In the genomic region with DNA sequence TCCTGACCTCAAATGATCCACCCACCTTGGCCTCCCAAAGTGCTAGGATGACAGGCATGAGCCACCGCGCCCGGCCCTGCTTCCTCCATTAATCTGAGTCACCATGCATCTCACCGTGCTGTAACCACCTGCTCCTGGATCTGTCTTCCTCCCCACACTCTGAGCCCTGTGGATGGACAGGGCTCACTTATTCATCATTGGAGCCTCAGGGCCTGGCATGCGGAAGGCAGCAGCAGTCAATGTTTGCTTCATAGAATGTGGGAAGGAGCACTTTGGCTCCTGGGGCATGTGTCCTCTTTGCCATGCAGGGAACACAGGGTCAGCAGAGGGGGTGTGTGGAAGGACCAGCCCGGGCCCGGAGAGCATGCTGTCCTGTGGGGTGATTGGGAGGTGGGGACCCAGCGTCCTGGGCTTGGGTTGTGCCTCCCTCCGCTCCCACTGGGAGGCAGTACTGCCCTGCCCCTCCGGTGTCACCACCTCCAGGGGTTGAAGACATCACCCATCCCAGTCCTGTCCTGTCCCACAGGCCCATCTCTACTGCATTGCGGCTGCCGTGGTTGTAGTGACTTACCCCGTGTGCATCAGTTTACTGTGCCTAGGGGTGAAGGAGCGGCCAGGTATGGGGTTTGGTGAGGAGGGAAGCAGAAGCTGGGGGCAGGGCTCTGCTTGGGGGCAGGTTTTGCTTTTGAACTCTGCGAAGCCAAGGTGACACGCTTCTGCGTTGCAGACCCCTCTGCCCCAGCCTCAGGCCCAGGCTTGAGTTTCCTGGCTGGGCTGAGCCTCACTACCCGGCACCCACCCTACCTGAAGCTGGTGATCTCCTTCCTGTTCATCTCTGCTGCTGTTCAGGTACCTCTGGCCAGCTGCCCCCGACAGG, we compare ENCODE assay signal across 10 cellular contexts. TPM values are rescaled to one million over a fixed set of nuclear protein-coding genes. Genes with fewer than 3 reads are reported as not detected.
A peak's percentile ranks its signal among the peaks of the same experiment; 100 is the strongest.
DNase-seq lines count a peak whose midpoint lies in the region; ATAC-seq and TF ChIP-seq lines count a peak whose summit lies in the region.
"Had no signal": no experiment of that assay in that cellular context is flagged by ENCODE, and none has a peak within 500 bp of the region (broad histone marks: within the 10 kb centered on the region; RNA-seq: fewer than 3 reads in every experiment).

No MANE protein-coding gene starts in this region.

- ATAC-seq in activated T-cell treated with anti-CD3 and anti-CD28 coated beads, Interleukin-2, amount 50 U/mL, for 4 hours: peak; percentile 46
- ATAC-seq in esophagus mucosa: peak; percentile 91
- peak; percentile 63 for ATAC-seq in stimulated activated naive CD8-positive, alpha-beta T cell treated with anti-CD3 and anti-CD28 coated beads, Interleukin-15, Interleukin-2, amounts not matched to agents 100 U/mL and 50 U/mL, for 24 hours
- no peak for ATAC-seq in HG03469 (IDR thresholded peaks at IDR 0.05; ENCODE audit: unreplicated experiment)

- H3K36me3 Mint-ChIP-seq in activated T-cell treated with anti-CD3 and anti-CD28 coated beads, Interleukin-2, amount 50 U/mL, for 4 hours (ENCODE audit: insufficient read depth): peaks cover 16% of the 10 kb centered on the region

- no peak overlapping the region for H3K4me3 ChIP-seq in Peyer's patch
- H3K4me3 ChIP-seq: vagina had no signal

- H3K4me1 Mint-ChIP-seq in activated T-cell treated with anti-CD3 and anti-CD28 coated beads, Interleukin-2, amount 50 U/mL, for 4 hours (ENCODE audit: low read depth): no peaks in the 10 kb centered on the region

- H3K4me1 ChIP-seq in Peyer's patch: no peaks in the 10 kb centered on the region
- H3K4me1 ChIP-seq: vagina had no signal

- H3K9me3 Mint-ChIP-seq in activated T-cell treated with anti-CD3 and anti-CD28 coated beads, Interleukin-2, amount 50 U/mL, for 4 hours: no peaks in the 10 kb centered on the region

- no peak overlapping the region for H3K27ac ChIP-seq in Peyer's patch
- H3K27ac ChIP-seq: vagina had no signal

- H3K4me3 Mint-ChIP-seq in activated T-cell treated with anti-CD3 and anti-CD28 coated beads, Interleukin-2, amount 50 U/mL, for 4 hours: no peak overlapping the region

- H3K27me3 Mint-ChIP-seq in activated T-cell treated with anti-CD3 and anti-CD28 coated beads, Interleukin-2, amount 50 U/mL, for 4 hours (ENCODE audit: low read depth): no peaks in the 10 kb centered on the region

- no peaks in the 10 kb centered on the region for H3K9me3 ChIP-seq in Peyer's patch
- H3K9me3 ChIP-seq: vagina had no signal

- no peak for TF ChIP-seq POLR2A in Peyer's patch (IDR thresholded peaks at IDR 0.05)

- H3K27me3 ChIP-seq in Peyer's patch: no peaks in the 10 kb centered on the region
- H3K27me3 ChIP-seq: vagina had no signal

- peak in 4 of 6 experiments; percentile 24 to 70 (median 66) for TF ChIP-seq CTCF in Peyer's patch (IDR thresholded peaks at IDR 0.05)

- DNase-seq in activated T-cell treated with anti-CD3 and anti-CD28 coated beads, Interleukin-2, amount 50 U/mL, for 4 hours: no peak
- DNase-seq in activated T-cell treated with anti-CD3 and anti-CD28 coated beads for 4 hours: no peak
- DNase-seq in Peyer's patch: peak in 2 of 3 donors; percentile 66 to 75
- peak; percentile 38 for DNase-seq in stimulated activated naive CD8-positive, alpha-beta T cell treated with anti-CD3 and anti-CD28 coated beads, Interleukin-15, Interleukin-2, amounts not matched to agents 100 U/mL and 50 U/mL, for 24 hours
- no peak for DNase-seq in NCI-H146 (lab: John Stamatoyannopoulos, UW)
- no peak for DNase-seq in T1000 (lab: John Stamatoyannopoulos, UW)
- DNase-seq: DMS79 had no signal

- H3K36me3 ChIP-seq in Peyer's patch: peaks cover 0 to 7% (median 0%) of the 10 kb centered on the region in 3 donors

RNA-seq across cellular contexts. Expression of gene MFSD2B, which starts 11.5 kb away (rescaled TPM):
- total RNA-seq in activated T-cell treated with anti-CD3 and anti-CD28 coated beads, Interleukin-2, amount 50 U/mL, for 4 hours: under 1 TPM in 1 of 3 donors, not detected in 2; 0.13 TPM
- total RNA-seq in Peyer's patch (not detected), esophagus mucosa (not detected)
- total RNA-seq: vagina had no signal

RNA-seq across cellular contexts. Expression of gene WDCP, which starts 25.8 kb away (rescaled TPM):
- 10 to 100 TPM; 22.5 to 26.9 (median 25.5) TPM for total RNA-seq in activated T-cell treated with anti-CD3 and anti-CD28 coated beads, Interleukin-2, amount 50 U/mL, for 4 hours
- 1 to 10 TPM; 3.3 to 5.8 (median 3.7) TPM for total RNA-seq in Peyer's patch
- total RNA-seq in esophagus mucosa: 3.3 TPM

RNA-seq across cellular contexts. Expression of gene FKBP1B, which starts 28.2 kb away (rescaled TPM):
- under 1 TPM; 0.40 to 0.65 (median 0.63) TPM for total RNA-seq in activated T-cell treated with anti-CD3 and anti-CD28 coated beads, Interleukin-2, amount 50 U/mL, for 4 hours
- 10 to 100 TPM in 2 of 4 donors, 1 to 10 TPM in 2; 6.7 to 16.3 (median 10.9) TPM for total RNA-seq in Peyer's patch
- total RNA-seq in esophagus mucosa: 6.2 TPM

RNA-seq across cellular contexts. Expression of gene SF3B6, which starts 54.8 kb away (rescaled TPM):
- total RNA-seq in activated T-cell treated with anti-CD3 and anti-CD28 coated beads, Interleukin-2, amount 50 U/mL, for 4 hours: 100 to 1,000 TPM; 146 to 159 (median 147) TPM
- total RNA-seq in Peyer's patch: 100 to 1,000 TPM in 2 of 4 donors, 10 to 100 TPM in 2; 75.9 to 138 (median 91.9) TPM
- total RNA-seq in esophagus mucosa: 85.7 TPM

Comparison
In these comparisons a context has a peak if more than half of its experiments do, and no peak if none do; other contexts are left out.
1. DNase-seq: peak in Peyer's patch (2 of 3) and stimulated activated naive CD8-positive, alpha-beta T cell treated with anti-CD3 and anti-CD28 coated beads, Interleukin-15, Interleukin-2, amounts not matched to agents 100 U/mL and 50 U/mL, for 24 hours (single experiment); none in activated T-cell treated with anti-CD3 and anti-CD28 coated beads, Interleukin-2, amount 50 U/mL, for 4 hours (single experiment), activated T-cell treated with anti-CD3 and anti-CD28 coated beads for 4 hours (single experiment), NCI-H146 (single experiment) and T1000 (single experiment).